ENCODE assay signal across 26 cellular contexts in the genomic region with DNA sequence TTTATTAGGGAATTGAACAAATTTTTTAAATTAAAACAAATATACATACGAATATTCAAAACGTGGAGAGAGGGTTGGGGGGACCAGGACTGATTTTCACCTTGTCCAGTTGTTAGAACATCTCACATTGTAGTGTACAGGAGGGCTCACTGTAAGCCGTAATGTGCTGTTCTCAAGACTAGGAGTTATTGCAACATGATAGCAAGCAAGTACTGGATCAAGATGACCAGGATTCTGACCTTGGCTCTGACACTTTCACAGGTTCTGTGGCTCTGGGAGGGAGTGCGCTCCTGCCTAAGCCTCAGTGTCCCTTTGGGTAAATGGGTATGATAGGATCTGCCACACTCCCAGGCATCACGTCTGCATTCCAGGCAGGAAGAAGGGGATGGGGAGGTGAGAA. TPM values are rescaled to one million over a fixed set of nuclear protein-coding genes. Genes with fewer than 3 reads are reported as not detected.
"Had no signal": no experiment of that assay in that cellular context is flagged by ENCODE, and none has a peak within 500 bp of the region (broad histone marks: within the 10 kb centered on the region; RNA-seq: fewer than 3 reads in every experiment).

No MANE protein-coding gene starts in this region.

- DNase-seq: activated CD4-positive, alpha-beta T cell treated with anti-CD3 and anti-CD28 coated beads for 48 hours; activated CD4-positive, alpha-beta T cell treated with anti-CD3 and anti-CD28 coated beads, Interleukin-2, amount 50 U/mL, for 48 hours; activated CD8-positive, alpha-beta memory T cell treated with anti-CD3 and anti-CD28 coated beads, Interleukin-2, amount 50 U/mL, for 4 hours; activated effector memory CD4-positive, alpha-beta T cell treated with anti-CD3 and anti-CD28 coated beads, Interleukin-2, amount 50 U/mL, for 16 hours; activated naive CD4-positive, alpha-beta T cell treated with anti-CD3 and anti-CD28 coated beads for 36 hours; activated naive CD8-positive, alpha-beta T cell treated with anti-CD3 and anti-CD28 coated beads for 36 hours; activated T-cell treated with anti-CD3 and anti-CD28 coated beads, Interleukin-2, amount 50 U/mL, for 1 hour; amniotic stem cell; dermis blood vessel endothelial cell; effector CD4-positive, alpha-beta T cell; lower lobe of right lung; mesenchymal stem cell; right lobe of liver; stimulated activated CD4-positive, alpha-beta T cell treated with anti-CD3 and anti-CD28 coated beads, Interleukin-15, amount 100 ng/mL, for 24 hours; stimulated activated CD4-positive, alpha-beta T cell treated with anti-CD3 and anti-CD28 coated beads, Interleukin-2, amount 100 ng/mL, for 24 hours; stimulated activated naive CD4-positive, alpha-beta T cell; T-helper 17 cell; T1000; WERI-Rb-1 had no signal

- H3K36me3 ChIP-seq: lower lobe of right lung, right lobe of liver, tibial nerve had no signal

- H3K4me1 ChIP-seq: lower lobe of right lung, right lobe of liver had no signal

- H3K9me3 ChIP-seq: lower lobe of right lung, right lobe of liver had no signal

- H3K27me3 ChIP-seq: right lobe of liver, tibial nerve had no signal

- H3K4me3 ChIP-seq: right lobe of liver had no signal

- H3K27ac ChIP-seq: epithelial cell of prostate, right lobe of liver had no signal

- ATAC-seq: activated CD4-positive, CD25-positive, alpha-beta regulatory T cell treated with anti-CD3 and anti-CD28 coated beads, Interleukin-2, amount 50 U/mL, for 24 hours; left lobe of liver; natural killer cell treated with Interleukin-12 subunit alpha and Interleukin-12 subunit beta and Interleukin-15 and Interleukin-18, amount 100 ng/mL, for 72 hours; right lobe of liver; T-helper 17 cell had no signal

RNA-seq across cellular contexts. Expression of gene SORCS2, which starts 59.0 kb away (rescaled TPM):
- total RNA-seq: activated CD8-positive, alpha-beta memory T cell treated with anti-CD3 and anti-CD28 coated beads for 36 hours; activated naive CD8-positive, alpha-beta T cell treated with anti-CD3 and anti-CD28 coated beads for 36 hours; activated T-helper 1 cell treated with anti-CD3 and anti-CD28 coated beads, Interleukin-12 subunit alpha, Interleukin-12 subunit beta, Interleukin-2, Interleukin-4 antibody, amounts not matched to agents 30 ng/mL and 10 ng/mL and 1 ng/mL, durations not matched to agents 14 hours and 24 hours and 36 hours; T-helper 17 cell had no signal
